Comparison of ENCODE assay signal across 8 cellular contexts in genomic region chr3:129975332-129976090, GRCh38.
DNase-seq lines count a peak whose midpoint lies in the region; ATAC-seq lines count a peak whose summit lies in the region.

No MANE protein-coding gene starts in this region.

- H3K27ac Mint-ChIP-seq in activated naive CD4-positive, alpha-beta T cell treated with anti-CD3 and anti-CD28 coated beads, Interleukin-2, amount 50 U/mL, for 24 hours: no peak overlapping the region
- H3K27ac Mint-ChIP-seq in stimulated activated naive CD8-positive, alpha-beta T cell treated with anti-CD3 and anti-CD28 coated beads, Interleukin-15, amount 100 ng/mL, for 72 hours: no peak overlapping the region

- peaks cover 31% of the 10 kb centered on the region for H3K27me3 Mint-ChIP-seq in activated naive CD4-positive, alpha-beta T cell treated with anti-CD3 and anti-CD28 coated beads, Interleukin-2, amount 50 U/mL, for 24 hours
- peaks cover 75% of the 10 kb centered on the region for H3K27me3 Mint-ChIP-seq in stimulated activated naive CD8-positive, alpha-beta T cell treated with anti-CD3 and anti-CD28 coated beads, Interleukin-15, amount 100 ng/mL, for 72 hours

- ATAC-seq in stimulated activated naive CD8-positive, alpha-beta T cell treated with anti-CD3 and anti-CD28 coated beads, Interleukin-15, amount 100 ng/mL, for 72 hours: peak; percentile 48
- ATAC-seq in HG03460 (IDR thresholded peaks at IDR 0.05; ENCODE audit: unreplicated experiment): no peak
- ATAC-seq in GM18907 (IDR thresholded peaks at IDR 0.05; ENCODE audit: unreplicated experiment): no peak

- DNase-seq in NCI-H1092 treated with DMSO at 0.1 percent for 48 hours (lab: John Stamatoyannopoulos, UW): peak; percentile 20
- no peak for DNase-seq in NCI-H1092 (lab: John Stamatoyannopoulos, UW)
- DNase-seq in left kidney (ENCODE audit: low read depth, low spot score): peak; percentile 65
- DNase-seq in stimulated activated naive CD8-positive, alpha-beta T cell treated with anti-CD3 and anti-CD28 coated beads, Interleukin-15, amount 100 ng/mL, for 72 hours: peak in 1 of 2 donors; percentile 15
- DNase-seq in effector CD4-positive, alpha-beta T cell: no peak

- peaks cover 9% of the 10 kb centered on the region for H3K4me1 Mint-ChIP-seq in activated naive CD4-positive, alpha-beta T cell treated with anti-CD3 and anti-CD28 coated beads, Interleukin-2, amount 50 U/mL, for 24 hours
- H3K4me1 Mint-ChIP-seq in stimulated activated naive CD8-positive, alpha-beta T cell treated with anti-CD3 and anti-CD28 coated beads, Interleukin-15, amount 100 ng/mL, for 72 hours: no peaks in the 10 kb centered on the region

- H3K36me3 Mint-ChIP-seq in activated naive CD4-positive, alpha-beta T cell treated with anti-CD3 and anti-CD28 coated beads, Interleukin-2, amount 50 U/mL, for 24 hours: no peaks in the 10 kb centered on the region

- H3K4me3 Mint-ChIP-seq in activated naive CD4-positive, alpha-beta T cell treated with anti-CD3 and anti-CD28 coated beads, Interleukin-2, amount 50 U/mL, for 24 hours: peak overlapping the region; percentile 84
- H3K4me3 Mint-ChIP-seq in stimulated activated naive CD8-positive, alpha-beta T cell treated with anti-CD3 and anti-CD28 coated beads, Interleukin-15, amount 100 ng/mL, for 72 hours: peak overlapping the region; percentile 56 to 67

- no peaks in the 10 kb centered on the region for H3K9me3 Mint-ChIP-seq in activated naive CD4-positive, alpha-beta T cell treated with anti-CD3 and anti-CD28 coated beads, Interleukin-2, amount 50 U/mL, for 24 hours
- no peaks in the 10 kb centered on the region for H3K9me3 Mint-ChIP-seq in stimulated activated naive CD8-positive, alpha-beta T cell treated with anti-CD3 and anti-CD28 coated beads, Interleukin-15, amount 100 ng/mL, for 72 hours

Comparison
In these comparisons a context has a peak if more than half of its experiments do, and no peak if none do; other contexts are left out.
1. DNase-seq: peak in NCI-H1092 treated with DMSO at 0.1 percent for 48 hours (single experiment) and left kidney (single experiment); none in NCI-H1092 (single experiment) and effector CD4-positive, alpha-beta T cell (single experiment).